In genomic region chr9:129567329-129567728, GRCh38 we compare ENCODE assay signal across 19 cellular contexts. TPM values are rescaled to one million over a fixed set of nuclear protein-coding genes. Genes with fewer than 3 reads are reported as not detected.
DNase-seq lines count a peak whose midpoint lies in the region; ATAC-seq and TF ChIP-seq lines count a peak whose summit lies in the region.
"Had no signal": no experiment of that assay in that cellular context is flagged by ENCODE, and none has a peak within 500 bp of the region (broad histone marks: within the 10 kb centered on the region; RNA-seq: fewer than 3 reads in every experiment).

No MANE protein-coding gene starts in this region.

- H3K36me3 ChIP-seq in iPS-15b (ENCODE audit: control insufficient read depth, insufficient read depth, low read length) (no peaks in the 10 kb centered on the region), WERI-Rb-1 (no peaks in the 10 kb centered on the region)
- H3K36me3 ChIP-seq: cardiac muscle cell, right atrium auricular region had no signal

- peaks cover 26% of the 10 kb centered on the region for H3K36me3 Mint-ChIP-seq in Calu3 (ENCODE audit: insufficient read depth, unreplicated experiment)
- H3K36me3 Mint-ChIP-seq in T-helper 17 cell (ENCODE audit: low read depth): no peaks in the 10 kb centered on the region
- no peaks in the 10 kb centered on the region for H3K36me3 Mint-ChIP-seq in progenitor cell of endocrine pancreas (ENCODE audit: insufficient read depth)

- BruUV-seq in Calu3 (replicated peaks; lab: Mats Ljungman, UMichigan): TSS peak; percentile 83

- no peak overlapping the region for H3K27ac ChIP-seq in WERI-Rb-1

- intact Hi-C loops in Calu3 (cut with micrococcal nuclease; ENCODE audit: unreplicated experiment): no loop called here

- H3K27me3 ChIP-seq in iPS-15b (ENCODE audit: control insufficient read depth, insufficient read depth, low read length): no peaks in the 10 kb centered on the region
- no peaks in the 10 kb centered on the region for H3K27me3 ChIP-seq in WERI-Rb-1 (ENCODE audit: insufficient read depth, low read depth, severe bottlenecking)
- H3K27me3 ChIP-seq: cardiac muscle cell, right atrium auricular region had no signal

- peaks cover 12% of the 10 kb centered on the region for H3K4me1 ChIP-seq in iPS-15b (ENCODE audit: control insufficient read depth, insufficient read depth, low read length)

- no peak for DNase-seq in Calu3
- no peak for DNase-seq in T-helper 17 cell
- DNase-seq in progenitor cell of endocrine pancreas (ENCODE audit: low spot score, unreplicated experiment): no peak
- no peak for DNase-seq in epidermal melanocyte (ENCODE audit: insufficient read length, low spot score)
- DNase-seq in WERI-Rb-1: no peak
- DNase-seq: KG1; NCI-H524 treated with DMSO at 0.1 percent for 48 hours; SIG-M5; stimulated activated naive CD8-positive, alpha-beta T cell treated with anti-CD3 and anti-CD28 coated beads, Interleukin-15, Interleukin-2, amounts not matched to agents 100 U/mL and 50 U/mL, for 24 hours; T-helper 2 cell had no signal

- H3K4me3 ChIP-seq in iPS-15b (ENCODE audit: low read depth, low read length): peak overlapping the region; percentile 52
- no peak overlapping the region for H3K4me3 ChIP-seq in WERI-Rb-1 (ENCODE audit: low read depth, low read length)

- no peak for TF ChIP-seq CTCF in Calu3 (IDR thresholded peaks at IDR 0.05; ENCODE audit: unreplicated experiment)
- no peak for TF ChIP-seq CTCF in progenitor cell of endocrine pancreas (IDR thresholded peaks at IDR 0.05; ENCODE audit: unreplicated experiment)
- TF ChIP-seq CTCF in WERI-Rb-1 (IDR thresholded peaks at IDR 0.05; ENCODE audit: low read depth, low read length): no peak

- H3K4me1 Mint-ChIP-seq in Calu3 (ENCODE audit: low read depth, unreplicated experiment) (peaks cover 33% of the 10 kb centered on the region), T-helper 17 cell (peaks cover 12% of the 10 kb centered on the region), progenitor cell of endocrine pancreas (ENCODE audit: low read depth) (peaks cover 36% of the 10 kb centered on the region)

- no peak overlapping the region for H3K27ac Mint-ChIP-seq in Calu3 (ENCODE audit: unreplicated experiment)
- no peak overlapping the region for H3K27ac Mint-ChIP-seq in T-helper 17 cell
- H3K27ac Mint-ChIP-seq in progenitor cell of endocrine pancreas: peak overlapping the region; percentile 78
- H3K27ac Mint-ChIP-seq: activated T-helper 2 cell treated with anti-CD3 and anti-CD28 coated beads, Interferon-gamma antibody, Interleukin-2, Interleukin-4, amounts not matched to agents 10 μg/mL and 5 μg/mL and 100 μg/mL, durations not matched to agents 14 hours and 24 hours and 36 hours had no signal

- ATAC-seq in T-helper 17 cell: no peak
- no peak for ATAC-seq in GM19397 (IDR thresholded peaks at IDR 0.05; ENCODE audit: unreplicated experiment)
- no peak for ATAC-seq in HG02852 (IDR thresholded peaks at IDR 0.05; ENCODE audit: unreplicated experiment)
- ATAC-seq: activated CD4-positive, CD25-positive, alpha-beta regulatory T cell treated with anti-CD3 and anti-CD28 coated beads, Interleukin-2, amount 50 U/mL, for 24 hours; stimulated activated naive CD8-positive, alpha-beta T cell treated with anti-CD3 and anti-CD28 coated beads, Interleukin-15, Interleukin-2, amounts not matched to agents 100 U/mL and 50 U/mL, for 24 hours had no signal

- H3K9ac ChIP-seq in iPS-15b (ENCODE audit: low read depth, low read length): no peak overlapping the region

- CTCF ChIA-PET in Calu3 (lab: Charles Lee): no interaction called here

- no peaks in the 10 kb centered on the region for H3K9me3 ChIP-seq in T-helper 17 cell (ENCODE audit: control insufficient read depth, low read length, poor library complexity, severe bottlenecking)
- H3K9me3 ChIP-seq in iPS-15b (ENCODE audit: control insufficient read depth, insufficient read depth, low read length): no peaks in the 10 kb centered on the region
- peaks cover 4% of the 10 kb centered on the region for H3K9me3 ChIP-seq in WERI-Rb-1 (ENCODE audit: severe bottlenecking)
- H3K9me3 ChIP-seq: right atrium auricular region had no signal

- H3K4me3 Mint-ChIP-seq in Calu3 (ENCODE audit: low read depth, unreplicated experiment): no peak overlapping the region
- H3K4me3 Mint-ChIP-seq in T-helper 17 cell: peak overlapping the region; percentile 33
- H3K4me3 Mint-ChIP-seq in progenitor cell of endocrine pancreas (ENCODE audit: low read depth): no peak overlapping the region

- H3K9me3 Mint-ChIP-seq in Calu3 (ENCODE audit: low read depth, unreplicated experiment) (no peaks in the 10 kb centered on the region), progenitor cell of endocrine pancreas (ENCODE audit: low read depth) (no peaks in the 10 kb centered on the region)
- H3K9me3 Mint-ChIP-seq: activated T-helper 2 cell treated with anti-CD3 and anti-CD28 coated beads, Interferon-gamma antibody, Interleukin-2, Interleukin-4, amounts not matched to agents 10 μg/mL and 5 μg/mL and 100 μg/mL, durations not matched to agents 14 hours and 24 hours and 36 hours had no signal

- H3K27me3 Mint-ChIP-seq in Calu3 (ENCODE audit: unreplicated experiment): no peaks in the 10 kb centered on the region
- H3K27me3 Mint-ChIP-seq in T-helper 17 cell: peaks cover 17% of the 10 kb centered on the region
- no peaks in the 10 kb centered on the region for H3K27me3 Mint-ChIP-seq in progenitor cell of endocrine pancreas

RNA-seq across cellular contexts. Expression of gene C9orf50, which starts 53.6 kb away (rescaled TPM):
- total RNA-seq in Calu3 (2022) (not detected in 2 replicates), T-helper 17 cell (not detected), progenitor cell of endocrine pancreas (0.27 and 0.43 TPM in 2 replicates)
- total RNA-seq: activated T-helper 2 cell treated with anti-CD3 and anti-CD28 coated beads, Interferon-gamma antibody, Interleukin-2, Interleukin-4, amounts not matched to agents 10 μg/mL and 5 μg/mL and 100 μg/mL, durations not matched to agents 14 hours and 24 hours and 36 hours; Daoy; mesenteric fat pad; right atrium auricular region had no signal

RNA-seq across cellular contexts. Expression of gene NTMT1, which starts 58.6 kb away (rescaled TPM):
- total RNA-seq in Calu3 (2022) (34.7 and 36.1 TPM in 2 replicates), T-helper 17 cell (10 to 100 TPM; 27.0 to 27.8 TPM), progenitor cell of endocrine pancreas (25.9 and 26.8 TPM in 2 replicates)
